8 cellular contexts compared by ENCODE assay signal in genomic region chr22:37199103-37199838, GRCh38. TPM values are rescaled to one million over a fixed set of nuclear protein-coding genes. Genes with fewer than 3 reads are reported as not detected.
DNase-seq lines count a peak whose midpoint lies in the region; TF ChIP-seq lines count a peak whose summit lies in the region.

No MANE protein-coding gene starts in this region.

- in situ Hi-C loops in SK-MEL-5 (cut with HindIII; ENCODE audit: low pct_unique_long_range_greater_than_20kb, low sequenced_read_pairs): loop anchor here (25.0 kb wide), 1 partner anchor 137 kb away; the partner anchor contains the start of gene KCTD17

- no peaks in the 10 kb centered on the region for H3K27me3 ChIP-seq in GM06990 (replicated peaks; ENCODE audit: control insufficient read depth, insufficient read depth, low read length)

- peak overlapping the region; percentile 89 for H3K27ac ChIP-seq in temporal lobe (ENCODE audit: low read depth, low read length)

- TF ChIP-seq CTCF in GM06990 (IDR thresholded peaks at IDR 0.05; ENCODE audit: insufficient read depth, low read length, poor library complexity, severe bottlenecking) (peak; percentile 96), HFF-Myc (IDR thresholded peaks at IDR 0.05; ENCODE audit: low read depth, low read length, missing control alignments) (peak; percentile 91)

- H3K4me3 ChIP-seq in GM06990 (replicated peaks; ENCODE audit: low read depth, low read length): peak overlapping the region; percentile 69
- peak overlapping the region; percentile 68 for H3K4me3 ChIP-seq in HFF-Myc (replicated peaks; ENCODE audit: low read depth, low read length)

- no peaks in the 10 kb centered on the region for H3K36me3 ChIP-seq in GM06990 (ENCODE audit: control insufficient read depth, insufficient read depth, low read length)

- DNase-seq in GM06990 (ENCODE audit: extremely low read depth, insufficient read length) (peak; percentile 99), HFF-Myc (ENCODE audit: extremely low read depth, low read depth) (peak; percentile 91), MV-4-11 (lab: John Stamatoyannopoulos, UW) (peak; percentile 96), SK-MEL-5 (ENCODE audit: low read depth, low spot score) (peak; percentile 99), globus pallidus (ENCODE audit: low spot score) (peak; percentile 94), nucleus accumbens (lab: John Stamatoyannopoulos, UW) (peak in 55 of 56 donors; percentile 72 to 99 (median 97))
- peak; percentile 99 for DNase-seq in activated naive CD4-positive, alpha-beta T cell treated with anti-CD3 and anti-CD28 coated beads, Interleukin-2, amount 50 U/mL, for 16 hours

RNA-seq across cellular contexts. Expression of gene C1QTNF6, which starts 11.2 kb away (rescaled TPM):
- total RNA-seq in SK-MEL-5 (2014; rRNA removed; shearing (Covaris generic)): 5.9 and 7.6 TPM in 2 replicates
- polyA plus RNA-seq in SK-MEL-5 (2015; cell fraction: cytosol; rRNA removed): 14.7 and 17.1 TPM in 2 replicates
- 41.9 and 49.4 TPM in 2 replicates for polyA plus RNA-seq in SK-MEL-5 (2015; cell fraction: nucleus; rRNA removed)
- 2.0 TPM for total RNA-seq in temporal lobe

RNA-seq across cellular contexts. Expression of gene SSTR3, which starts 13.0 kb away (rescaled TPM):
- total RNA-seq in SK-MEL-5 (2014; rRNA removed; shearing (Covaris generic)): not detected in 2 replicates
- polyA plus RNA-seq in SK-MEL-5 (2015; cell fraction: cytosol; rRNA removed): not detected in 2 replicates
- not detected in 2 replicates for polyA plus RNA-seq in SK-MEL-5 (2015; cell fraction: nucleus; rRNA removed)
- under 0.01 TPM for total RNA-seq in temporal lobe

RNA-seq across cellular contexts. Expression of gene RAC2, which starts 44.8 kb away (rescaled TPM):
- total RNA-seq in SK-MEL-5 (2014; rRNA removed; shearing (Covaris generic)): not detected in 2 replicates
- polyA plus RNA-seq in SK-MEL-5 (2015; cell fraction: cytosol; rRNA removed): 0.14 TPM in 1 of 2 replicates, not detected in the other
- polyA plus RNA-seq in SK-MEL-5 (2015; cell fraction: nucleus; rRNA removed): not detected in 2 replicates
- 0.25 TPM for total RNA-seq in temporal lobe

RNA-seq across cellular contexts. Expression of gene IL2RB, which starts 49.6 kb away (rescaled TPM):
- 0.03 TPM in 1 of 2 replicates, not detected in the other for total RNA-seq in SK-MEL-5 (2014; rRNA removed; shearing (Covaris generic))
- polyA plus RNA-seq in SK-MEL-5 (2015; cell fraction: cytosol; rRNA removed): 0.33 and 0.82 TPM in 2 replicates
- polyA plus RNA-seq in SK-MEL-5 (2015; cell fraction: nucleus; rRNA removed): 0.39 TPM in 1 of 2 replicates, not detected in the other
- 0.25 TPM for total RNA-seq in temporal lobe

Comparison
In these comparisons a context has a peak if more than half of its experiments do, and no peak if none do; other contexts are left out.
1. Peak in every context shown above with its lines: DNase-seq, H3K4me3 ChIP-seq and H3K27ac ChIP-seq.